Comparison of ENCODE assay signal across 1 cellular context in the genomic region with DNA sequence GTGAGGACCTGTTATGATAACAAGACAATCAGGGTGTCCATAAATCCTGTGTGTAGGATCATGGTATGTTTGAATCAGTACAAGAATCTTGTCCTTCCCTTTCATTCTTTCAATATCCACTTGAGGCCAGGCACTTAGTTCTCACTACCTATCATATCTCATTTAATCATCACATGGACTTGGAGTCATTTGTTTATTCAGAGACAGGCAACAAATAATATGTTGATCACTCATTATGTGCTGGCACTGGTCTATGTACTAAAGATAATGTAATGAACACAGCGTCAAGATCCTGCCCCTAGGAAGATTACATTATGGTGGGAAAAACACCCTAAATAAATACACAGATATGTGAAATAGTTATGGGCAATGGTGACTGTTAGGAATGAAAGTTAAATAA.
TF ChIP-seq lines count a peak whose summit lies in the region.

No MANE protein-coding gene starts in this region.

TF ChIP-seq in H1, 55 proteins besides CTCF, POLR2A, EP300 and RAD21:
- no peak for TF ChIP-seq RXRA (IDR thresholded peaks at IDR 0.05; ENCODE audit: insufficient read depth, low read depth, low read length)
- no peak for TF ChIP-seq CHD2 (IDR thresholded peaks at IDR 0.05; ENCODE audit: low read length)
- no peak for TF ChIP-seq TCF12 (IDR thresholded peaks at IDR 0.05; ENCODE audit: low read depth, low read length)
- TF ChIP-seq USF2 (IDR thresholded peaks at IDR 0.05; ENCODE audit: low read length), result no peak
- TF ChIP-seq YY1 (IDR thresholded peaks at IDR 0.05; ENCODE audit: low read depth, low read length), result no peak
- TF ChIP-seq MAFK (IDR thresholded peaks at IDR 0.05; ENCODE audit: low read depth, low read length), result no peak
- TF ChIP-seq, protein P1, sequence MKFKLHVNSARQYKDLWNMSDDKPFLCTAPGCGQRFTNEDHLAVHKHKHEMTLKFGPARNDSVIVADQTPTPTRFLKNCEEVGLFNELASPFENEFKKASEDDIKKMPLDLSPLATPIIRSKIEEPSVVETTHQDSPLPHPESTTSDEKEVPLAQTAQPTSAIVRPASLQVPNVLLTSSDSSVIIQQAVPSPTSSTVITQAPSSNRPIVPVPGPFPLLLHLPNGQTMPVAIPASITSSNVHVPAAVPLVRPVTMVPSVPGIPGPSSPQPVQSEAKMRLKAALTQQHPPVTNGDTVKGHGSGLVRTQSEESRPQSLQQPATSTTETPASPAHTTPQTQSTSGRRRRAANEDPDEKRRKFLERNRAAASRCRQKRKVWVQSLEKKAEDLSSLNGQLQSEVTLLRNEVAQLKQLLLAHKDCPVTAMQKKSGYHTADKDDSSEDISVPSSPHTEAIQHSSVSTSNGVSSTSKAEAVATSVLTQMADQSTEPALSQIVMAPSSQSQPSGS (IDR thresholded peaks at IDR 0.05; ENCODE audit: low read length), result no peak
- TF ChIP-seq JUN (IDR thresholded peaks at IDR 0.05; ENCODE audit: low read depth, low read length), result no peak
- TF ChIP-seq SP2 (IDR thresholded peaks at IDR 0.05; ENCODE audit: low read length), result no peak
- no peak for TF ChIP-seq KDM5A (IDR thresholded peaks at IDR 0.05; ENCODE audit: low read length)
- TF ChIP-seq BCL11A (IDR thresholded peaks at IDR 0.05; ENCODE audit: low read depth in 2 of 2, low read length in 2 of 2), result no peak
